8 cellular contexts compared by ENCODE assay signal in the genomic region with DNA sequence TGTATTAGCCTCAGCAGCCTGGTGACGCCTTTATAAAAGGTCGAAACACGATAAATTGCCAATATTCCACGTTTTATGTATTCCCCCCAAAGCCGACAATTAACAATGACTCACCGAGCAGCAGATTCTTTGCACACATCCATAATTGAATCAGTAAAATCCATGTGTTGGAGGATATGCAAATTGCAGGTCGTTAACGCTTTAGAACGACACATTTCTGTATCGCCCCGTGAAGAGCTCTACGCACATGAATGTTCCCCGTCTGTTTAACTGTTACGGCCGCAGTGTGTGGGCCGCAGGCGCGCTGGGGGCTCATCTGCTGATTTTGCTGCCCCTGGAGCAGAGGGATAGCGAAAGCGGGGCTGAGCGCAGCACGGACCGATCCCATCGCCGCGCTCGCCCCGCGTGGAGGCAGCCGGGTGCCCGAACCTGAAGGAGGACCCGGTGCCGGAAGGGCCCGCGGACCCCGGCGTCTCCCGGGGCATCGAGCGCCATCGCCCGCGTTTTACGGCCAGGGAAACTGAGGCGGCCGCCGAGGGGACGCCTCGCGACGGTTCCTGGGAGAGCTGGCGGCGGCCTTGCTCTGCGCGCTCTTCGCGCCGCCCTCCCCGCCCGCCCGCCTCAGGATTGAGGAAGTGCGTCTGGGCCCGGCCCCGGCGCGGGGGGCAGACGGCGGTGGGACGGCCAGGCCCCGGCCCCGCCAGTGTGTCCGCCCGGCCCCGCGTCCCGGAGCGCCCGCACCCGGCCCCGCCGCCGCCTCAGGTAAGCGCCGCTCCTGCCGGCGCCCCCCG. TPM values are rescaled to one million over a fixed set of nuclear protein-coding genes. Genes with fewer than 3 reads are reported as not detected.
A peak's percentile ranks its signal among the peaks of the same experiment; 100 is the strongest.
DNase-seq lines count a peak whose midpoint lies in the region; ATAC-seq and TF ChIP-seq lines count a peak whose summit lies in the region.

A gene with protein sequence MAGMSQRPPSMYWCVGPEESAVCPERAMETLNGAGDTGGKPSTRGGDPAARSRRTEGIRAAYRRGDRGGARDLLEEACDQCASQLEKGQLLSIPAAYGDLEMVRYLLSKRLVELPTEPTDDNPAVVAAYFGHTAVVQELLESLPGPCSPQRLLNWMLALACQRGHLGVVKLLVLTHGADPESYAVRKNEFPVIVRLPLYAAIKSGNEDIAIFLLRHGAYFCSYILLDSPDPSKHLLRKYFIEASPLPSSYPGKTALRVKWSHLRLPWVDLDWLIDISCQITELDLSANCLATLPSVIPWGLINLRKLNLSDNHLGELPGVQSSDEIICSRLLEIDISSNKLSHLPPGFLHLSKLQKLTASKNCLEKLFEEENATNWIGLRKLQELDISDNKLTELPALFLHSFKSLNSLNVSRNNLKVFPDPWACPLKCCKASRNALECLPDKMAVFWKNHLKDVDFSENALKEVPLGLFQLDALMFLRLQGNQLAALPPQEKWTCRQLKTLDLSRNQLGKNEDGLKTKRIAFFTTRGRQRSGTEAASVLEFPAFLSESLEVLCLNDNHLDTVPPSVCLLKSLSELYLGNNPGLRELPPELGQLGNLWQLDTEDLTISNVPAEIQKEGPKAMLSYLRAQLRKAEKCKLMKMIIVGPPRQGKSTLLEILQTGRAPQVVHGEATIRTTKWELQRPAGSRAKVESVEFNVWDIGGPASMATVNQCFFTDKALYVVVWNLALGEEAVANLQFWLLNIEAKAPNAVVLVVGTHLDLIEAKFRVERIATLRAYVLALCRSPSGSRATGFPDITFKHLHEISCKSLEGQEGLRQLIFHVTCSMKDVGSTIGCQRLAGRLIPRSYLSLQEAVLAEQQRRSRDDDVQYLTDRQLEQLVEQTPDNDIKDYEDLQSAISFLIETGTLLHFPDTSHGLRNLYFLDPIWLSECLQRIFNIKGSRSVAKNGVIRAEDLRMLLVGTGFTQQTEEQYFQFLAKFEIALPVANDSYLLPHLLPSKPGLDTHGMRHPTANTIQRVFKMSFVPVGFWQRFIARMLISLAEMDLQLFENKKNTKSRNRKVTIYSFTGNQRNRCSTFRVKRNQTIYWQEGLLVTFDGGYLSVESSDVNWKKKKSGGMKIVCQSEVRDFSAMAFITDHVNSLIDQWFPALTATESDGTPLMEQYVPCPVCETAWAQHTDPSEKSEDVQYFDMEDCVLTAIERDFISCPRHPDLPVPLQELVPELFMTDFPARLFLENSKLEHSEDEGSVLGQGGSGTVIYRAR (N-terminal part only) (plus strand): TSS at position 668 of the 791 bp plus-strand sequence. CDS start 5,276 bp downstream, outside the sequence.

- TF ChIP-seq CTCF in PC-3 (conservative IDR thresholded peaks at IDR 0.05; ENCODE audit: low read depth, low read length): no peak

- peak within 1 kb of the TSS; percentile 97 for H3K4me2 ChIP-seq in PC-3 (ENCODE audit: low read length)

- POLR2A ChIA-PET in PC-3 (lab: Charles Lee; ENCODE audit: unreplicated experiment): interaction anchor here (0.6 to 0.9 kb wide), 2 partner anchors 85 to 222 kb away, joined by 3 read pairs; no protein-coding TSS in a partner anchor

- H3K4me1 ChIP-seq in PC-3 (ENCODE audit: insufficient read depth, low read length): peaks cover 33% of the 10 kb centered on the region
- H3K4me1 ChIP-seq in stomach smooth muscle (ENCODE audit: control insufficient read depth, insufficient read depth, low read length): peaks cover 16% of the 10 kb centered on the region

- intact Hi-C loops in PC-3 (cut with micrococcal nuclease): loop anchor here (1.0 to 5.0 kb wide), 2 partner anchors 88 to 292 kb away; no protein-coding TSS in a partner anchor

- peak; percentile 23 for ATAC-seq in HG02623 (IDR thresholded peaks at IDR 0.05; ENCODE audit: unreplicated experiment)
- ATAC-seq in PC-3: peak; percentile 14

- peak within 1 kb of the TSS; percentile 84 for H2AFZ ChIP-seq in PC-3 (ENCODE audit: low read length)

- H3K9me3 ChIP-seq in PC-3 (ENCODE audit: low read length): no peaks in the 10 kb centered on the region
- no peaks in the 10 kb centered on the region for H3K9me3 ChIP-seq in stomach smooth muscle (ENCODE audit: control insufficient read depth in 2 of 2, low read length in 2 of 2)

- H3K27ac ChIP-seq in PC-3 (ENCODE audit: low read length) (peak within 1 kb of the TSS; percentile 76), caudate nucleus (ENCODE audit: low read depth, low read length) (peak within 1 kb of the TSS; percentile 16), stomach smooth muscle (ENCODE audit: low read length) (no peak within 1 kb of the TSS)

- H3K9me2 ChIP-seq in PC-3 (replicated peaks; ENCODE audit: low read length): no peaks in the 10 kb centered on the region

- H3K4me3 ChIP-seq in PC-3 (ENCODE audit: low read length) (peak within 1 kb of the TSS; percentile 80), stomach smooth muscle (ENCODE audit: low read length in 2 of 2) (peak within 1 kb of the TSS; percentile 85 to 90)

- H3K9ac ChIP-seq in PC-3 (ENCODE audit: low read length): peak within 1 kb of the TSS; percentile 72
- peak within 1 kb of the TSS; percentile 60 to 62 for H3K9ac ChIP-seq in stomach smooth muscle (ENCODE audit: low read length in 2 of 2)

- H3F3A ChIP-seq in PC-3 (ENCODE audit: low read length, unreplicated experiment): peaks cover 37% of the 10 kb centered on the region

- CTCF ChIA-PET in PC-3 (lab: Charles Lee): interaction anchor here (1.0 to 2.3 kb wide), 3 partner anchors 18 to 89 kb away, joined by 3 to 18 read pairs (median 14); no protein-coding TSS in a partner anchor

- H3K79me2 ChIP-seq in PC-3 (ENCODE audit: low read length): peaks cover 32% of the 10 kb centered on the region

- DNase-seq in DMS 273 (lab: John Stamatoyannopoulos, UW; ENCODE audit: unreplicated experiment) (peak; percentile 58), DMS 273 treated with DMSO at 0.1 percent for 48 hours (lab: John Stamatoyannopoulos, UW) (no peak), PC-3 (peak; percentile 58), caudate nucleus (lab: John Stamatoyannopoulos, UW) (peak in 3 of 61 donors; percentile 8 to 21 (median 20)), left kidney (ENCODE audit: low read depth, low spot score) (peak; percentile 47), NCI-H187 treated with DMSO at 0.1 percent for 48 hours (lab: John Stamatoyannopoulos, UW) (no peak)

- H3K36me3 ChIP-seq in PC-3 (ENCODE audit: low read depth, low read length) (peaks cover 18% of the 10 kb centered on the region; the same call in 1 of the 2 replicates), stomach smooth muscle (ENCODE audit: control insufficient read depth in 2 of 2, insufficient read depth in 2 of 2, low read length in 2 of 2) (no peaks in the 10 kb centered on the region)

- H3K27me3 ChIP-seq in PC-3 (ENCODE audit: low read length) (no peaks in the 10 kb centered on the region), stomach smooth muscle (ENCODE audit: control insufficient read depth in 1 of 2, insufficient read depth in 2 of 2, low read length in 2 of 2) (peaks cover 11 to 20% of the 10 kb centered on the region in 2 donors)

- H4K20me1 ChIP-seq in PC-3 (ENCODE audit: low read length): 0 out of 2 replicates have a peak, but pooled peaks cover 12% of the 10 kb centered on the region

- no TSS peak for BruUV-seq in PC-3 (replicated peaks; lab: Mats Ljungman, UMichigan)

RNA-seq across cellular contexts. Expression of the gene that starts here (rescaled TPM):
- 7.0 and 11.4 TPM in 2 replicates for total RNA-seq in PC-3 (2014; rRNA removed)

Comparison
In these comparisons a context has a peak if more than half of its experiments do, and no peak if none do; other contexts are left out.
1. DNase-seq: peak in DMS 273 (single experiment), PC-3 (single experiment) and left kidney (single experiment); none in DMS 273 treated with DMSO at 0.1 percent for 48 hours (single experiment) and NCI-H187 treated with DMSO at 0.1 percent for 48 hours (single experiment).